ENCODE assay signal across 21 cellular contexts in the genomic region with DNA sequence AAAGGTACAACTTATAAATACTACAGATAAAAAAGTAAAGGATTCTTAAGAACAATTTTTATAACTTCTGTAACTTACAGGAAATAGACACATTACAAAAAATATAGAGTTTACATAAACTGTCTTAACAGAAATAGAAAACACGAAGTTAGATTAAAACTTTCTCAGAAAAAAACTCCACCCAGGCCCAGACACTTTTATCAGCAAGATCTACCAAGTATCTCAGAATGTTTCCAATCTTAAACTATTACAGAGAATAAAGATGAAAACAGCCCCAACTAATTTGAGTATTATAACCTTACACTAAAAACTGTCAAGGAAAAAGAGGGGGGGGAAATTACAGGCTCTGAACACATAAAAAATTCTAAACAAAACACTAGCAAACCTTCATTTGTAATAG. TPM values are rescaled to one million over a fixed set of nuclear protein-coding genes. Genes with fewer than 3 reads are reported as not detected.
DNase-seq lines count a peak whose midpoint lies in the region; ATAC-seq, FAIRE-seq and TF ChIP-seq lines count a peak whose summit lies in the region.
"Had no signal": no experiment of that assay in that cellular context is flagged by ENCODE, and none has a peak within 500 bp of the region (broad histone marks: within the 10 kb centered on the region; RNA-seq: fewer than 3 reads in every experiment).

No MANE protein-coding gene starts in this region.

- no peaks in the 10 kb centered on the region for H3K27me3 Mint-ChIP-seq in stimulated activated naive CD8-positive, alpha-beta T cell treated with anti-CD3 and anti-CD28 coated beads, Interleukin-15, Interleukin-2, amounts not matched to agents 100 ng/mL and 50 ng/mL, for 24 hours
- H3K27me3 Mint-ChIP-seq in activated CD4-positive, alpha-beta memory T cell treated with anti-CD3 and anti-CD28 coated beads for 36 hours: no peaks in the 10 kb centered on the region
- H3K27me3 Mint-ChIP-seq in stimulated activated naive CD8-positive, alpha-beta T cell treated with anti-CD3 and anti-CD28 coated beads, Interleukin-15, amount 100 ng/mL, for 72 hours: no peaks in the 10 kb centered on the region

- in situ Hi-C loops in KBM-7 (cut with MboI; ENCODE audit: low pct_unique_long_range_greater_than_20kb, low sequenced_read_pairs): no loop called here

- peak overlapping the region; percentile 49 for H3K27ac Mint-ChIP-seq in stimulated activated naive CD8-positive, alpha-beta T cell treated with anti-CD3 and anti-CD28 coated beads, Interleukin-15, Interleukin-2, amounts not matched to agents 100 ng/mL and 50 ng/mL, for 24 hours
- peak overlapping the region; percentile 59 for H3K27ac Mint-ChIP-seq in activated CD4-positive, alpha-beta memory T cell treated with anti-CD3 and anti-CD28 coated beads for 36 hours
- no peak overlapping the region for H3K27ac Mint-ChIP-seq in stimulated activated naive CD8-positive, alpha-beta T cell treated with anti-CD3 and anti-CD28 coated beads, Interleukin-15, amount 100 ng/mL, for 72 hours
- H3K27ac Mint-ChIP-seq: H9 had no signal

- H4K20me1 ChIP-seq in endothelial cell of umbilical vein (replicated peaks; ENCODE audit: control insufficient read depth, extremely low read depth, insufficient read depth, low read length): peaks cover 4% of the 10 kb centered on the region

- H3K4me3 ChIP-seq in endothelial cell of umbilical vein (replicated peaks in 1 of 3; ENCODE audit: insufficient read depth in 1 of 3, low read depth in 1 of 3, low read length in 3 of 3): no peak overlapping the region
- H3K4me3 ChIP-seq: mucosa of descending colon, SJCRH30, tibial artery had no signal

- peaks cover 5% of the 10 kb centered on the region for H3K4me1 ChIP-seq in endothelial cell of umbilical vein (ENCODE audit: control insufficient read depth, extremely low read depth, insufficient read depth, low read length)
- H3K4me1 ChIP-seq: SJCRH30 had no signal

- no TSS peak for BruUV-seq in endothelial cell of umbilical vein (replicated peaks; lab: Mats Ljungman, UMichigan)

- CTCF ChIA-PET in activated CD4-positive, alpha-beta memory T cell treated with anti-CD3 and anti-CD28 coated beads for 36 hours (lab: Charles Lee): interaction anchor here (0.7 to 1.4 kb wide), 2 partner anchors 13 to 92 kb away, joined by 3 to 4 read pairs; no protein-coding TSS in a partner anchor
- CTCF ChIA-PET in endothelial cell of umbilical vein (lab: Charles Lee): interaction anchor here (0.8 to 2.9 kb wide), 2 partner anchors 19 kb away, joined by 3 to 12 read pairs; no protein-coding TSS in a partner anchor

- H3K79me2 ChIP-seq in endothelial cell of umbilical vein (ENCODE audit: control insufficient read depth, insufficient read depth, low read length): peaks cover 96% of the 10 kb centered on the region

- H3K4me3 Mint-ChIP-seq in stimulated activated naive CD8-positive, alpha-beta T cell treated with anti-CD3 and anti-CD28 coated beads, Interleukin-15, Interleukin-2, amounts not matched to agents 100 ng/mL and 50 ng/mL, for 24 hours: peak overlapping the region; percentile 73
- H3K4me3 Mint-ChIP-seq in activated CD4-positive, alpha-beta memory T cell treated with anti-CD3 and anti-CD28 coated beads for 36 hours: peak overlapping the region; percentile 53
- H3K4me3 Mint-ChIP-seq in stimulated activated naive CD8-positive, alpha-beta T cell treated with anti-CD3 and anti-CD28 coated beads, Interleukin-15, amount 100 ng/mL, for 72 hours: peak overlapping the region; percentile 49 to 56
- H3K4me3 Mint-ChIP-seq: H9 had no signal

- POLR2A ChIA-PET in activated CD4-positive, alpha-beta memory T cell treated with anti-CD3 and anti-CD28 coated beads for 36 hours (lab: Charles Lee): no interaction called here
- POLR2A ChIA-PET in endothelial cell of umbilical vein (lab: Charles Lee): interaction anchor here (0.8 kb wide), 1 partner anchor 9 kb away, joined by 3 read pairs; a partner anchor contains a TSS

- H3K4me1 Mint-ChIP-seq in stimulated activated naive CD8-positive, alpha-beta T cell treated with anti-CD3 and anti-CD28 coated beads, Interleukin-15, Interleukin-2, amounts not matched to agents 100 ng/mL and 50 ng/mL, for 24 hours (ENCODE audit: low read depth): peaks cover 48% of the 10 kb centered on the region
- H3K4me1 Mint-ChIP-seq in activated CD4-positive, alpha-beta memory T cell treated with anti-CD3 and anti-CD28 coated beads for 36 hours (ENCODE audit: low read depth): peaks cover 49% of the 10 kb centered on the region
- H3K4me1 Mint-ChIP-seq in stimulated activated naive CD8-positive, alpha-beta T cell treated with anti-CD3 and anti-CD28 coated beads, Interleukin-15, amount 100 ng/mL, for 72 hours: peaks cover 38% of the 10 kb centered on the region

- no peak overlapping the region for H3K27ac ChIP-seq in endothelial cell of umbilical vein (ENCODE audit: insufficient read depth, low read depth, low read length)
- H3K27ac ChIP-seq: SJCRH30, tibial artery had no signal

- H3K9me3 Mint-ChIP-seq in stimulated activated naive CD8-positive, alpha-beta T cell treated with anti-CD3 and anti-CD28 coated beads, Interleukin-15, Interleukin-2, amounts not matched to agents 100 ng/mL and 50 ng/mL, for 24 hours: no peaks in the 10 kb centered on the region
- H3K9me3 Mint-ChIP-seq in activated CD4-positive, alpha-beta memory T cell treated with anti-CD3 and anti-CD28 coated beads for 36 hours: no peaks in the 10 kb centered on the region
- no peaks in the 10 kb centered on the region for H3K9me3 Mint-ChIP-seq in stimulated activated naive CD8-positive, alpha-beta T cell treated with anti-CD3 and anti-CD28 coated beads, Interleukin-15, amount 100 ng/mL, for 72 hours

- peaks cover 1 to 28% of the 10 kb centered on the region in 2 experiments for H3K36me3 ChIP-seq in endothelial cell of umbilical vein (ENCODE audit: control insufficient read depth in 2 of 2, extremely low read depth in 1 of 2, insufficient read depth in 2 of 2, low read length in 2 of 2)

- no peaks in the 10 kb centered on the region for H3K27me3 ChIP-seq in endothelial cell of umbilical vein (ENCODE audit: control insufficient read depth in 2 of 2, insufficient read depth in 2 of 2, low read length in 2 of 2)
- H3K27me3 ChIP-seq: SJCRH30, tibial artery had no signal

- no peak for ATAC-seq in stimulated activated naive CD8-positive, alpha-beta T cell treated with anti-CD3 and anti-CD28 coated beads, Interleukin-15, Interleukin-2, amounts not matched to agents 100 U/mL and 50 U/mL, for 24 hours
- no peak for ATAC-seq in stimulated activated naive CD8-positive, alpha-beta T cell treated with anti-CD3 and anti-CD28 coated beads, Interleukin-15, amount 100 ng/mL, for 72 hours
- ATAC-seq: left cardiac atrium, mucosa of descending colon had no signal

- H3K9me1 ChIP-seq in endothelial cell of umbilical vein (replicated peaks; ENCODE audit: control insufficient read depth, extremely low read depth, insufficient read depth, low read length): no peaks in the 10 kb centered on the region

- TF ChIP-seq CTCF in endothelial cell of umbilical vein (IDR thresholded peaks at IDR 0.05; ENCODE audit: extremely low read depth in 1 of 2, insufficient read depth in 1 of 2, low read depth in 1 of 2, low read length in 2 of 2): no peak

- TF ChIP-seq POLR2A in endothelial cell of umbilical vein (IDR thresholded peaks at IDR 0.05; ENCODE audit: low read depth, low read length): no peak

- peaks cover 59% of the 10 kb centered on the region for H3K36me3 Mint-ChIP-seq in stimulated activated naive CD8-positive, alpha-beta T cell treated with anti-CD3 and anti-CD28 coated beads, Interleukin-15, Interleukin-2, amounts not matched to agents 100 ng/mL and 50 ng/mL, for 24 hours (ENCODE audit: low read depth)
- peaks cover 33% of the 10 kb centered on the region for H3K36me3 Mint-ChIP-seq in activated CD4-positive, alpha-beta memory T cell treated with anti-CD3 and anti-CD28 coated beads for 36 hours

- no peak for FAIRE-seq in endothelial cell of umbilical vein (lab: Jason Lieb, UNC)

- H3K9ac ChIP-seq in endothelial cell of umbilical vein (replicated peaks; ENCODE audit: extremely low read depth, insufficient read depth, low read length): no peak overlapping the region

- no peak overlapping the region for H2AFZ ChIP-seq in endothelial cell of umbilical vein (ENCODE audit: low read depth, low read length)

- no peaks in the 10 kb centered on the region for H3K9me3 ChIP-seq in endothelial cell of umbilical vein (replicated peaks; ENCODE audit: control insufficient read depth, insufficient read depth, low read length)
- H3K9me3 ChIP-seq: mucosa of descending colon had no signal

- DNase-seq in stimulated activated naive CD8-positive, alpha-beta T cell treated with anti-CD3 and anti-CD28 coated beads, Interleukin-15, Interleukin-2, amounts not matched to agents 100 U/mL and 50 U/mL, for 24 hours: no peak
- DNase-seq in activated CD4-positive, alpha-beta memory T cell treated with anti-CD3 and anti-CD28 coated beads for 36 hours: no peak
- DNase-seq in endothelial cell of umbilical vein (ENCODE audit: low read depth, low spot score) (no peak), NCI-H774 (lab: John Stamatoyannopoulos, UW) (no peak), NCI-H69 (lab: John Stamatoyannopoulos, UW) (no peak), KBM-7 (no peak)
- no peak for DNase-seq in stimulated activated naive CD8-positive, alpha-beta T cell treated with anti-CD3 and anti-CD28 coated beads, Interleukin-15, amount 100 ng/mL, for 72 hours
- DNase-seq: activated CD4-positive, alpha-beta T cell treated with anti-CD3 and anti-CD28 coated beads, Interleukin-2, amount 50 U/mL, for 48 hours; activated naive CD4-positive, alpha-beta T cell; DMS 273 treated with DMSO at 0.1 percent for 48 hours; H9; left cardiac atrium; mucosa of descending colon; NCI-H187 treated with DMSO at 0.1 percent for 48 hours; NCI-H446 treated with DMSO at 0.1 percent for 48 hours; OCI-M1; SJCRH30; stimulated activated CD4-positive, alpha-beta T cell treated with anti-CD3 and anti-CD28 coated beads, Interleukin-4, amount 100 ng/mL, for 24 hours; stimulated activated CD8-positive, alpha-beta memory T cell treated with anti-CD3 and anti-CD28 coated beads, Interleukin-4, amount 100 ng/mL, for 48 hours; tibial artery had no signal

- intact Hi-C loops in activated CD4-positive, alpha-beta memory T cell treated with anti-CD3 and anti-CD28 coated beads for 36 hours (cut with micrococcal nuclease): loop anchor here (5.0 kb wide), 1 partner anchor 33 kb away; no protein-coding TSS in a partner anchor
- intact Hi-C loops in endothelial cell of umbilical vein (cut with micrococcal nuclease): no loop called here

- dilution Hi-C loops in endothelial cell of umbilical vein (cut with MboI; ENCODE audit: extremely low pct_ligation_motif_present, low sequenced_read_pairs): no loop called here

- peak overlapping the region; percentile 47 for H3K4me2 ChIP-seq in endothelial cell of umbilical vein (ENCODE audit: insufficient read depth, low read length)

RNA-seq across cellular contexts. Expression of a gene that starts 8.2 kb away (rescaled TPM):
- total RNA-seq in activated CD4-positive, alpha-beta memory T cell treated with anti-CD3 and anti-CD28 coated beads for 36 hours: 10 to 100 TPM; 55.9 to 64.9 TPM
- 47.6 and 60.4 TPM in 2 replicates for total RNA-seq in endothelial cell of umbilical vein
- 17.5 and 23.6 TPM in 2 replicates for polyA plus RNA-seq in endothelial cell of umbilical vein
- 9.8 and 11.0 TPM in 2 replicates for polyA plus RNA-seq in endothelial cell of umbilical vein (2011; cell fraction: cytosol; rRNA removed)
- polyA plus RNA-seq in endothelial cell of umbilical vein (2011; cell fraction: nucleus; rRNA removed): 185 and 225 TPM in 2 replicates
- 21.5 and 27.2 TPM in 2 replicates for polyA plus RNA-seq in endothelial cell of umbilical vein (2012)
- polyA minus RNA-seq in endothelial cell of umbilical vein: 24.8 and 28.8 TPM in 2 replicates
- 15.1 TPM for polyA minus RNA-seq in endothelial cell of umbilical vein (2011; cell fraction: cytosol; rRNA and poly(A)+ RNA removed)
- polyA minus RNA-seq in endothelial cell of umbilical vein (2011; cell fraction: nucleus; rRNA and poly(A)+ RNA removed): 114 and 160 TPM in 2 replicates

RNA-seq across cellular contexts. Expression of a gene that starts 8.6 kb away (rescaled TPM):
- 1 to 10 TPM; 9.4 to 9.5 TPM for total RNA-seq in activated CD4-positive, alpha-beta memory T cell treated with anti-CD3 and anti-CD28 coated beads for 36 hours
- total RNA-seq in endothelial cell of umbilical vein: 4.1 and 4.4 TPM in 2 replicates
- 1.0 and 1.4 TPM in 2 replicates for polyA plus RNA-seq in endothelial cell of umbilical vein
- polyA plus RNA-seq in endothelial cell of umbilical vein (2011; cell fraction: cytosol; rRNA removed): 1.8 and 2.1 TPM in 2 replicates
- polyA plus RNA-seq in endothelial cell of umbilical vein (2011; cell fraction: nucleus; rRNA removed): 2.0 and 3.2 TPM in 2 replicates
- polyA plus RNA-seq in endothelial cell of umbilical vein (2012): 3.9 and 4.7 TPM in 2 replicates
- 0.57 and 1.3 TPM in 2 replicates for polyA minus RNA-seq in endothelial cell of umbilical vein
- polyA minus RNA-seq in endothelial cell of umbilical vein (2011; cell fraction: cytosol; rRNA and poly(A)+ RNA removed): 1.5 TPM
- polyA minus RNA-seq in endothelial cell of umbilical vein (2011; cell fraction: nucleus; rRNA and poly(A)+ RNA removed): 2.0 and 2.8 TPM in 2 replicates

RNA-seq across cellular contexts. Expression of a gene that starts 30.4 kb away (rescaled TPM):
- total RNA-seq in activated CD4-positive, alpha-beta memory T cell treated with anti-CD3 and anti-CD28 coated beads for 36 hours: 10 to 100 TPM; 10.8 to 11.7 TPM
- total RNA-seq in endothelial cell of umbilical vein: 23.8 and 24.4 TPM in 2 replicates
- 16.7 and 20.4 TPM in 2 replicates for polyA plus RNA-seq in endothelial cell of umbilical vein
- 14.2 and 15.6 TPM in 2 replicates for polyA plus RNA-seq in endothelial cell of umbilical vein (2011; cell fraction: cytosol; rRNA removed)
- 6.5 and 13.4 TPM in 2 replicates for polyA plus RNA-seq in endothelial cell of umbilical vein (2011; cell fraction: nucleus; rRNA removed)
- 16.8 and 20.7 TPM in 2 replicates for polyA plus RNA-seq in endothelial cell of umbilical vein (2012)
- 40.6 and 46.6 TPM in 2 replicates for polyA minus RNA-seq in endothelial cell of umbilical vein
- 15.3 TPM for polyA minus RNA-seq in endothelial cell of umbilical vein (2011; cell fraction: cytosol; rRNA and poly(A)+ RNA removed)
- polyA minus RNA-seq in endothelial cell of umbilical vein (2011; cell fraction: nucleus; rRNA and poly(A)+ RNA removed): 4.5 and 8.4 TPM in 2 replicates

Comparison
In these comparisons a context has a peak if more than half of its experiments do, and no peak if none do; other contexts are left out.
1. H3K27ac Mint-ChIP-seq: peak in stimulated activated naive CD8-positive, alpha-beta T cell treated with anti-CD3 and anti-CD28 coated beads, Interleukin-15, Interleukin-2, amounts not matched to agents 100 ng/mL and 50 ng/mL, for 24 hours (single experiment) and activated CD4-positive, alpha-beta memory T cell treated with anti-CD3 and anti-CD28 coated beads for 36 hours (single experiment); none in stimulated activated naive CD8-positive, alpha-beta T cell treated with anti-CD3 and anti-CD28 coated beads, Interleukin-15, amount 100 ng/mL, for 72 hours (0 of 2).
2. Peak in every context shown above with its lines, with median percentiles within 50 percentile points of each other: H3K4me3 Mint-ChIP-seq.